ENCODE assay signal across 22 cellular contexts in genomic region chr13:42498521-42498920, GRCh38.
DNase-seq lines count a peak whose midpoint lies in the region; ATAC-seq and TF ChIP-seq lines count a peak whose summit lies in the region.
"Had no signal": no experiment of that assay in that cellular context is flagged by ENCODE, and none has a peak within 500 bp of the region (broad histone marks: within the 10 kb centered on the region; RNA-seq: fewer than 3 reads in every experiment).

No MANE protein-coding gene starts in this region.

- H3K36me3 ChIP-seq in Karpas-422 (ENCODE audit: insufficient read depth, low read length) (no peaks in the 10 kb centered on the region), colonic mucosa (no peaks in the 10 kb centered on the region)
- H3K36me3 ChIP-seq: prostate gland, stomach, WERI-Rb-1 had no signal

- no peaks in the 10 kb centered on the region for H3K9me3 ChIP-seq in Karpas-422 (ENCODE audit: low read length)
- H3K9me3 ChIP-seq in colonic mucosa = no peaks in the 10 kb centered on the region
- H3K9me3 ChIP-seq: prostate gland had no signal

- no peak overlapping the region for H3K4me2 ChIP-seq in Karpas-422 (ENCODE audit: low read depth, low read length, poor library complexity, severe bottlenecking)
- H3K4me2 ChIP-seq: PC-9 had no signal

- no peak overlapping the region for H3K9ac ChIP-seq in Karpas-422 (ENCODE audit: low read length)
- no peak overlapping the region for H3K9ac ChIP-seq in colonic mucosa (ENCODE audit: low read depth in 2 of 2, low read length in 2 of 2)

- ATAC-seq in stimulated activated naive CD8-positive, alpha-beta T cell treated with anti-CD3 and anti-CD28 coated beads, Interleukin-15, Interleukin-2, amounts not matched to agents 100 U/mL and 50 U/mL, for 24 hours = no peak
- no peak for ATAC-seq in stimulated activated naive CD8-positive, alpha-beta T cell treated with anti-CD3 and anti-CD28 coated beads, Interleukin-15, amount 100 ng/mL, for 72 hours
- ATAC-seq in activated naive CD8-positive, alpha-beta T cell treated with anti-CD3 and anti-CD28 coated beads, Interleukin-2, amount 50 U/mL, for 24 hours = no peak
- ATAC-seq: left lobe of liver had no signal

- no peaks in the 10 kb centered on the region for H3K79me2 ChIP-seq in Karpas-422 (ENCODE audit: low read length)

- intact Hi-C loops in colonic mucosa (cut with DNase I) = no loop called here

- no peak overlapping the region for H2AFZ ChIP-seq in Karpas-422 (ENCODE audit: low read length)
- H2AFZ ChIP-seq: PC-9 had no signal

- H3K9me2 ChIP-seq in Karpas-422 (replicated peaks; ENCODE audit: insufficient read depth, low read length) = no peaks in the 10 kb centered on the region

- H3K4me1 ChIP-seq in Karpas-422 (ENCODE audit: low read length) (peaks cover 15% of the 10 kb centered on the region), colonic mucosa (no peaks in the 10 kb centered on the region)
- H3K4me1 ChIP-seq: prostate gland, stomach had no signal

- peaks cover 46% of the 10 kb centered on the region for H3K4me1 Mint-ChIP-seq in stimulated activated naive CD8-positive, alpha-beta T cell treated with anti-CD3 and anti-CD28 coated beads, Interleukin-15, amount 100 ng/mL, for 72 hours
- H3K4me1 Mint-ChIP-seq in activated naive CD8-positive, alpha-beta T cell treated with anti-CD3 and anti-CD28 coated beads, Interleukin-2, amount 50 U/mL, for 24 hours = peaks cover 57% of the 10 kb centered on the region
- H3K4me1 Mint-ChIP-seq in stimulated activated naive CD8-positive, alpha-beta T cell treated with anti-CD3 and anti-CD28 coated beads, Interleukin-15, Interleukin-2, amounts not matched to agents 100 ng/mL and 50 ng/mL, for 24 hours (ENCODE audit: low read depth) = peaks cover 61% of the 10 kb centered on the region
- H3K4me1 Mint-ChIP-seq: neural crest cell had no signal

- peaks cover 8% of the 10 kb centered on the region for H3K27me3 Mint-ChIP-seq in stimulated activated naive CD8-positive, alpha-beta T cell treated with anti-CD3 and anti-CD28 coated beads, Interleukin-15, amount 100 ng/mL, for 72 hours
- no peaks in the 10 kb centered on the region for H3K27me3 Mint-ChIP-seq in activated naive CD8-positive, alpha-beta T cell treated with anti-CD3 and anti-CD28 coated beads, Interleukin-2, amount 50 U/mL, for 24 hours
- H3K27me3 Mint-ChIP-seq in stimulated activated naive CD8-positive, alpha-beta T cell treated with anti-CD3 and anti-CD28 coated beads, Interleukin-15, Interleukin-2, amounts not matched to agents 100 ng/mL and 50 ng/mL, for 24 hours = no peaks in the 10 kb centered on the region

- H3K27ac ChIP-seq in Karpas-422 (ENCODE audit: low read length) = no peak overlapping the region
- H3K27ac ChIP-seq in colonic mucosa = no peak overlapping the region
- H3K27ac ChIP-seq: PC-9, prostate gland, skin epidermis, stomach, WERI-Rb-1 had no signal

- no peak for TF ChIP-seq CTCF in colonic mucosa (IDR thresholded peaks at IDR 0.05)

- no peaks in the 10 kb centered on the region for H3K9me3 Mint-ChIP-seq in stimulated activated naive CD8-positive, alpha-beta T cell treated with anti-CD3 and anti-CD28 coated beads, Interleukin-15, amount 100 ng/mL, for 72 hours
- peaks cover 5% of the 10 kb centered on the region for H3K9me3 Mint-ChIP-seq in activated naive CD8-positive, alpha-beta T cell treated with anti-CD3 and anti-CD28 coated beads, Interleukin-2, amount 50 U/mL, for 24 hours
- peaks cover 23% of the 10 kb centered on the region for H3K9me3 Mint-ChIP-seq in stimulated activated naive CD8-positive, alpha-beta T cell treated with anti-CD3 and anti-CD28 coated beads, Interleukin-15, Interleukin-2, amounts not matched to agents 100 ng/mL and 50 ng/mL, for 24 hours
- H3K9me3 Mint-ChIP-seq: neural crest cell, type B pancreatic cell had no signal

- peaks cover 16% of the 10 kb centered on the region for H3K36me3 Mint-ChIP-seq in activated naive CD8-positive, alpha-beta T cell treated with anti-CD3 and anti-CD28 coated beads, Interleukin-2, amount 50 U/mL, for 24 hours (ENCODE audit: low read depth)
- peaks cover 9% of the 10 kb centered on the region for H3K36me3 Mint-ChIP-seq in stimulated activated naive CD8-positive, alpha-beta T cell treated with anti-CD3 and anti-CD28 coated beads, Interleukin-15, Interleukin-2, amounts not matched to agents 100 ng/mL and 50 ng/mL, for 24 hours (ENCODE audit: low read depth)
- H3K36me3 Mint-ChIP-seq: type B pancreatic cell had no signal

- peak; percentile 15 for DNase-seq in stimulated activated naive CD8-positive, alpha-beta T cell treated with anti-CD3 and anti-CD28 coated beads, Interleukin-15, Interleukin-2, amounts not matched to agents 100 U/mL and 50 U/mL, for 24 hours
- DNase-seq in stimulated activated naive CD8-positive, alpha-beta T cell treated with anti-CD3 and anti-CD28 coated beads, Interleukin-15, amount 100 ng/mL, for 72 hours = no peak
- DNase-seq in Karpas-422 (peak; percentile 77), NCI-H187 (lab: John Stamatoyannopoulos, UW) (no peak), colonic mucosa (no peak), kidney glomerular epithelial cell (lab: John Stamatoyannopoulos, UW) (no peak)
- DNase-seq in activated naive CD8-positive, alpha-beta T cell treated with anti-CD3 and anti-CD28 coated beads, Interleukin-2, amount 50 U/mL, for 24 hours = no peak
- DNase-seq: activated effector memory CD4-positive, alpha-beta T cell treated with anti-CD3 and anti-CD28 coated beads, Interleukin-2, amount 50 U/mL, for 16 hours; amygdala; effector memory CD4-positive, alpha-beta T cell; NCI-H2081; SIG-M5; stomach; WERI-Rb-1 had no signal

- no peak overlapping the region for H3K4me3 Mint-ChIP-seq in stimulated activated naive CD8-positive, alpha-beta T cell treated with anti-CD3 and anti-CD28 coated beads, Interleukin-15, amount 100 ng/mL, for 72 hours
- H3K4me3 Mint-ChIP-seq in activated naive CD8-positive, alpha-beta T cell treated with anti-CD3 and anti-CD28 coated beads, Interleukin-2, amount 50 U/mL, for 24 hours = no peak overlapping the region
- H3K4me3 Mint-ChIP-seq in stimulated activated naive CD8-positive, alpha-beta T cell treated with anti-CD3 and anti-CD28 coated beads, Interleukin-15, Interleukin-2, amounts not matched to agents 100 ng/mL and 50 ng/mL, for 24 hours = no peak overlapping the region
- H3K4me3 Mint-ChIP-seq: neural crest cell; T-helper 1 cell treated with Interleukin-12 subunit alpha and Interleukin-12 subunit beta and Interleukin-4 antibody, amounts not matched to agents 30 μg/mL and 1 μg/mL, for 36 hours; type B pancreatic cell had no signal

- no peak overlapping the region for H3K27ac Mint-ChIP-seq in stimulated activated naive CD8-positive, alpha-beta T cell treated with anti-CD3 and anti-CD28 coated beads, Interleukin-15, amount 100 ng/mL, for 72 hours
- peak overlapping the region; percentile 81 for H3K27ac Mint-ChIP-seq in activated naive CD8-positive, alpha-beta T cell treated with anti-CD3 and anti-CD28 coated beads, Interleukin-2, amount 50 U/mL, for 24 hours
- H3K27ac Mint-ChIP-seq in stimulated activated naive CD8-positive, alpha-beta T cell treated with anti-CD3 and anti-CD28 coated beads, Interleukin-15, Interleukin-2, amounts not matched to agents 100 ng/mL and 50 ng/mL, for 24 hours = peak overlapping the region; percentile 69
- H3K27ac Mint-ChIP-seq: T-helper 1 cell treated with Interleukin-12 subunit alpha and Interleukin-12 subunit beta and Interleukin-4 antibody, amounts not matched to agents 30 μg/mL and 1 μg/mL, for 36 hours; type B pancreatic cell had no signal

- no peaks in the 10 kb centered on the region for H4K20me1 ChIP-seq in Karpas-422 (ENCODE audit: insufficient read depth, low read depth, low read length)

- no peaks in the 10 kb centered on the region; the same call in 1 of the 2 replicates for H3K27me3 ChIP-seq in Karpas-422 (ENCODE audit: low read length)
- no peaks in the 10 kb centered on the region for H3K27me3 ChIP-seq in colonic mucosa
- H3K27me3 ChIP-seq: stomach had no signal

- H3K4me3 ChIP-seq in Karpas-422 (ENCODE audit: low read length) (no peak overlapping the region), colonic mucosa (no peak overlapping the region)
- H3K4me3 ChIP-seq: PC-9, prostate gland, skin epidermis, stomach had no signal

Comparison
In these comparisons a context has a peak if more than half of its experiments do, and no peak if none do; other contexts are left out.
1. DNase-seq: peak in stimulated activated naive CD8-positive, alpha-beta T cell treated with anti-CD3 and anti-CD28 coated beads, Interleukin-15, Interleukin-2, amounts not matched to agents 100 U/mL and 50 U/mL, for 24 hours (single experiment) and Karpas-422 (single experiment); none in stimulated activated naive CD8-positive, alpha-beta T cell treated with anti-CD3 and anti-CD28 coated beads, Interleukin-15, amount 100 ng/mL, for 72 hours (0 of 2), activated naive CD8-positive, alpha-beta T cell treated with anti-CD3 and anti-CD28 coated beads, Interleukin-2, amount 50 U/mL, for 24 hours (single experiment), NCI-H187 (0 of 2), colonic mucosa (single experiment) and kidney glomerular epithelial cell (single experiment).
2. H3K27ac Mint-ChIP-seq: peak in activated naive CD8-positive, alpha-beta T cell treated with anti-CD3 and anti-CD28 coated beads, Interleukin-2, amount 50 U/mL, for 24 hours (single experiment) and stimulated activated naive CD8-positive, alpha-beta T cell treated with anti-CD3 and anti-CD28 coated beads, Interleukin-15, Interleukin-2, amounts not matched to agents 100 ng/mL and 50 ng/mL, for 24 hours (single experiment); none in stimulated activated naive CD8-positive, alpha-beta T cell treated with anti-CD3 and anti-CD28 coated beads, Interleukin-15, amount 100 ng/mL, for 72 hours (0 of 2).